In the genomic region with DNA sequence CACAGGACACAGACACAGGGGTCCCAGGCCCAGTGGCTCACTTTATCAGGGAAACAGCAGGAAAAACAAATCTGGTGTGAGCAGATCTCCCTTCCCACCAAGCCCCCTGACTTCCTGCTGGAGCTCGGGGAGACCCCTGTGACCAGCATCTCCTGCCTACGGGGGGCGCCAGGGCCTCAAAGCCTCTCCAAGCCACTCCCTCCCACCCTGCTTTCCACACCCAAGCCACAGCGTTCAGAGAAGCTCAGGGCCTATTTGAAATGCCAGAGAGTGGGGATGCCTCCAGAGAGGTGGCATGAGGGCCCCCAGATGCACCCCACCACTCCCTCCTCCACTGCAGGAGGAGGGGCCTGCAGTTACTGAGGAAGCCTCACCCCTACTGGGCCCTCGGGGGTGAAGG, we compare ENCODE assay signal across 1 cellular context.
TF ChIP-seq lines count a peak whose summit lies in the region.

No MANE protein-coding gene starts in this region.

TF ChIP-seq in HepG2, 621 proteins besides CTCF, POLR2A, EP300 and RAD21:
- no peak for TF ChIP-seq ZBTB43 (CRISPR knock-in tag; conservative IDR thresholded peaks at IDR 0.05)
